ENCODE assay signal across 1 cellular context in the genomic region with DNA sequence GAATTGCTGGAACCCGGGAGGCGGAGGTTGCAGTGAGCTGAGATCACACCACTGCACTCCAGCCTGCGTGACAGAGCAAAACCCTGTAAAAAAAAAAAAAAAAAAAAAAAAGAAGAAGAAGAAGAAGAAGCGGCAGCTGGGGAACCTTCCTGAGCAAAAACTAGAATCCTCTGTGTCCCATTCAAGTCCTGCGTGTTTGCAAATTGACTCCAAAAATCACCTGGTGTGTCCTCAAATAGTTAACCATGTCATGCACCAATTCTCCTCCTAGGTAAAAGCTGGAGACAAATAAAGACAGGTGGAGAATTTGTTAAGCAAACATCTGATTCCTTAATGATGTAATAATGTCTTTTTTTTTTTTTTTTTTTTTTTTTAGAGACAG.
TF ChIP-seq lines count a peak whose summit lies in the region.

No MANE protein-coding gene starts in this region.

TF ChIP-seq in SK-N-SH treated with all-trans-retinoic acid at 6 μM for 48 hours, 23 proteins besides CTCF, POLR2A, EP300 and RAD21 (continued from another document):
- TF ChIP-seq, protein P1, sequence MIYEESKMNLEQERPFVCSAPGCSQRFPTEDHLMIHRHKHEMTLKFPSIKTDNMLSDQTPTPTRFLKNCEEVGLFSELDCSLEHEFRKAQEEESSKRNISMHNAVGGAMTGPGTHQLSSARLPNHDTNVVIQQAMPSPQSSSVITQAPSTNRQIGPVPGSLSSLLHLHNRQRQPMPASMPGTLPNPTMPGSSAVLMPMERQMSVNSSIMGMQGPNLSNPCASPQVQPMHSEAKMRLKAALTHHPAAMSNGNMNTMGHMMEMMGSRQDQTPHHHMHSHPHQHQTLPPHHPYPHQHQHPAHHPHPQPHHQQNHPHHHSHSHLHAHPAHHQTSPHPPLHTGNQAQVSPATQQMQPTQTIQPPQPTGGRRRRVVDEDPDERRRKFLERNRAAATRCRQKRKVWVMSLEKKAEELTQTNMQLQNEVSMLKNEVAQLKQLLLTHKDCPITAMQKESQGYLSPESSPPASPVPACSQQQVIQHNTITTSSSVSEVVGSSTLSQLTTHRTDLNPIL (CRISPR knock-in tag; IDR thresholded peaks at IDR 0.05; ENCODE audit: low read depth), result no peak
- TF ChIP-seq CSRNP3 (CRISPR knock-in tag; IDR thresholded peaks at IDR 0.05) (no peak), ZNF70 (CRISPR knock-in tag; IDR thresholded peaks at IDR 0.05) (no peak), ARNTL (CRISPR knock-in tag; IDR thresholded peaks at IDR 0.05; ENCODE audit: borderline replicate concordance, low read depth) (no peak), TCF4 (CRISPR knock-in tag; IDR thresholded peaks at IDR 0.05; ENCODE audit: borderline replicate concordance) (no peak), ZFP3 (CRISPR knock-in tag; IDR thresholded peaks at IDR 0.05) (no peak), ESRRG (CRISPR knock-in tag; IDR thresholded peaks at IDR 0.05) (no peak), SNAI2 (CRISPR knock-in tag; IDR thresholded peaks at IDR 0.05) (no peak), ZC3H10 (CRISPR knock-in tag; IDR thresholded peaks at IDR 0.05) (no peak)
- TF ChIP-seq, protein P2, sequence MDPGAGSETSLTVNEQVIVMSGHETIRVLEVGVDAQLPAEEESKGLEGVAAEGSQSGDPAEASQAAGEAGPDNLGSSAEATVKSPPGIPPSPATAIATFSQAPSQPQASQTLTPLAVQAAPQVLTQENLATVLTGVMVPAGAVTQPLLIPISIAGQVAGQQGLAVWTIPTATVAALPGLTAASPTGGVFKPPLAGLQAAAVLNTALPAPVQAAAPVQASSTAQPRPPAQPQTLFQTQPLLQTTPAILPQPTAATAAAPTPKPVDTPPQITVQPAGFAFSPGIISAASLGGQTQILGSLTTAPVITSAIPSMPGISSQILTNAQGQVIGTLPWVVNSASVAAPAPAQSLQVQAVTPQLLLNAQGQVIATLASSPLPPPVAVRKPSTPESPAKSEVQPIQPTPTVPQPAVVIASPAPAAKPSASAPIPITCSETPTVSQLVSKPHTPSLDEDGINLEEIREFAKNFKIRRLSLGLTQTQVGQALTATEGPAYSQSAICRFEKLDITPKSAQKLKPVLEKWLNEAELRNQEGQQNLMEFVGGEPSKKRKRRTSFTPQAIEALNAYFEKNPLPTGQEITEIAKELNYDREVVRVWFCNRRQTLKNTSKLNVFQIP (CRISPR knock-in tag; IDR thresholded peaks at IDR 0.05; ENCODE audit: borderline replicate concordance, low read depth), result no peak
- TF ChIP-seq, protein P3, sequence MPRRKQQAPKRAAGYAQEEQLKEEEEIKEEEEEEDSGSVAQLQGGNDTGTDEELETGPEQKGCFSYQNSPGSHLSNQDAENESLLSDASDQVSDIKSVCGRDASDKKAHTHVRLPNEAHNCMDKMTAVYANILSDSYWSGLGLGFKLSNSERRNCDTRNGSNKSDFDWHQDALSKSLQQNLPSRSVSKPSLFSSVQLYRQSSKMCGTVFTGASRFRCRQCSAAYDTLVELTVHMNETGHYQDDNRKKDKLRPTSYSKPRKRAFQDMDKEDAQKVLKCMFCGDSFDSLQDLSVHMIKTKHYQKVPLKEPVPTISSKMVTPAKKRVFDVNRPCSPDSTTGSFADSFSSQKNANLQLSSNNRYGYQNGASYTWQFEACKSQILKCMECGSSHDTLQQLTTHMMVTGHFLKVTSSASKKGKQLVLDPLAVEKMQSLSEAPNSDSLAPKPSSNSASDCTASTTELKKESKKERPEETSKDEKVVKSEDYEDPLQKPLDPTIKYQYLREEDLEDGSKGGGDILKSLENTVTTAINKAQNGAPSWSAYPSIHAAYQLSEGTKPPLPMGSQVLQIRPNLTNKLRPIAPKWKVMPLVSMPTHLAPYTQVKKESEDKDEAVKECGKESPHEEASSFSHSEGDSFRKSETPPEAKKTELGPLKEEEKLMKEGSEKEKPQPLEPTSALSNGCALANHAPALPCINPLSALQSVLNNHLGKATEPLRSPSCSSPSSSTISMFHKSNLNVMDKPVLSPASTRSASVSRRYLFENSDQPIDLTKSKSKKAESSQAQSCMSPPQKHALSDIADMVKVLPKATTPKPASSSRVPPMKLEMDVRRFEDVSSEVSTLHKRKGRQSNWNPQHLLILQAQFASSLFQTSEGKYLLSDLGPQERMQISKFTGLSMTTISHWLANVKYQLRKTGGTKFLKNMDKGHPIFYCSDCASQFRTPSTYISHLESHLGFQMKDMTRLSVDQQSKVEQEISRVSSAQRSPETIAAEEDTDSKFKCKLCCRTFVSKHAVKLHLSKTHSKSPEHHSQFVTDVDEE (CRISPR knock-in tag; IDR thresholded peaks at IDR 0.05), result no peak
